ENCODE assay signal across 8 cellular contexts in genomic region chr12:8914716-8915526, GRCh38. TPM values are rescaled to one million over a fixed set of nuclear protein-coding genes. Genes with fewer than 3 reads are reported as not detected.
DNase-seq lines count a peak whose midpoint lies in the region; ATAC-seq, FAIRE-seq and TF ChIP-seq lines count a peak whose summit lies in the region.

No MANE protein-coding gene starts in this region.

- H3K36me3 ChIP-seq in KOPT-K1 (ENCODE audit: insufficient read depth, low read length) (peaks cover 17% of the 10 kb centered on the region), astrocyte (ENCODE audit: insufficient read depth, low read length) (no peaks in the 10 kb centered on the region), iPS DF 6.9 (ENCODE audit: control insufficient read depth, insufficient read depth, low read length) (peaks cover 16% of the 10 kb centered on the region; the same call in 1 of the 2 replicates)

- ATAC-seq in GM21717 (IDR thresholded peaks at IDR 0.05; ENCODE audit: unreplicated experiment): peak; percentile 79
- ATAC-seq in T-helper 17 cell: peak; percentile 86
- no peak for ATAC-seq in HG03469 (IDR thresholded peaks at IDR 0.05; ENCODE audit: unreplicated experiment)

- H3K4me3 ChIP-seq in astrocyte (ENCODE audit: insufficient read depth, low read depth, low read length) (peak overlapping the region; percentile 77), iPS DF 6.9 (ENCODE audit: low read length) (peak overlapping the region; percentile 80), skeletal muscle cell (ENCODE audit: low read depth, low read length) (peak overlapping the region; percentile 82)

- TF ChIP-seq CTCF in astrocyte (IDR thresholded peaks at IDR 0.05; ENCODE audit: insufficient read depth, low read depth, low read length): no peak

- peaks cover 30% of the 10 kb centered on the region for H3K79me2 ChIP-seq in astrocyte (ENCODE audit: insufficient read depth, low read length)

- H3K27ac Mint-ChIP-seq in T-helper 17 cell (no peak overlapping the region), astrocyte (ENCODE audit: unreplicated experiment) (no peak overlapping the region)

- H3K27me3 ChIP-seq in astrocyte (ENCODE audit: insufficient read depth, low read length) (no peaks in the 10 kb centered on the region), iPS DF 6.9 (ENCODE audit: control insufficient read depth, insufficient read depth, low read length) (no peaks in the 10 kb centered on the region)

- FAIRE-seq in astrocyte (lab: Jason Lieb, UNC): peak; percentile 52

- H3K9me3 ChIP-seq in KOPT-K1 (ENCODE audit: insufficient read depth, low read length, poor library complexity, severe bottlenecking) (no peaks in the 10 kb centered on the region), T-helper 17 cell (ENCODE audit: control insufficient read depth, low read length, poor library complexity, severe bottlenecking) (no peaks in the 10 kb centered on the region), astrocyte (ENCODE audit: insufficient read depth, low read depth, low read length) (no peaks in the 10 kb centered on the region), iPS DF 6.9 (ENCODE audit: control insufficient read depth, insufficient read depth, low read length) (no peaks in the 10 kb centered on the region)

- H3K9ac ChIP-seq in astrocyte (ENCODE audit: low read length): peak overlapping the region; percentile 72

- H3K4me1 Mint-ChIP-seq in T-helper 17 cell (peaks cover 19% of the 10 kb centered on the region), astrocyte (ENCODE audit: low read depth, unreplicated experiment) (peaks cover 16% of the 10 kb centered on the region)

- H3K36me3 Mint-ChIP-seq in T-helper 17 cell (ENCODE audit: low read depth) (no peaks in the 10 kb centered on the region), astrocyte (ENCODE audit: low read depth, unreplicated experiment) (peaks cover 4% of the 10 kb centered on the region)

- no peak overlapping the region for H3K4me3 Mint-ChIP-seq in T-helper 17 cell
- H3K4me3 Mint-ChIP-seq in astrocyte (ENCODE audit: unreplicated experiment): no peak overlapping the region

- no CpG with 5 or more reads among the region's 35 CpGs for WGBS in iPS DF 6.9 (ENCODE audit: insufficient coverage, insufficient read length)

- no peaks in the 10 kb centered on the region for H3K9me3 Mint-ChIP-seq in astrocyte (ENCODE audit: unreplicated experiment)

- peak overlapping the region; percentile 93 for H3K4me2 ChIP-seq in astrocyte (ENCODE audit: low read length)

- H3K27me3 Mint-ChIP-seq in T-helper 17 cell: no peaks in the 10 kb centered on the region
- no peaks in the 10 kb centered on the region for H3K27me3 Mint-ChIP-seq in astrocyte (ENCODE audit: low read depth, unreplicated experiment)

- H4K20me1 ChIP-seq in astrocyte (ENCODE audit: insufficient read depth, low read length): peaks cover 6% of the 10 kb centered on the region

- peak overlapping the region; percentile 68 for H3K27ac ChIP-seq in KOPT-K1 (ENCODE audit: low read depth, low read length, poor library complexity, severe bottlenecking)
- no peak overlapping the region for H3K27ac ChIP-seq in astrocyte (ENCODE audit: low read depth, low read length)
- peak overlapping the region; percentile 93 for H3K27ac ChIP-seq in iPS DF 6.9 (ENCODE audit: low read length)

- DNase-seq in DMS53 (lab: John Stamatoyannopoulos, UW): peak; percentile 94
- DNase-seq in T-helper 17 cell: peak; percentile 26 to 57 (median 56)
- DNase-seq in astrocyte (ENCODE audit: low read depth): peak; percentile 50
- no peak for DNase-seq in iPS DF 6.9 (ENCODE audit: low read depth, low spot score)
- no peak for DNase-seq in skeletal muscle cell (ENCODE audit: low read depth)

- peak overlapping the region; percentile 90 for H2AFZ ChIP-seq in astrocyte (ENCODE audit: low read depth, low read length)

- H3K4me1 ChIP-seq in astrocyte (ENCODE audit: insufficient read depth, low read length) (peaks cover 11% of the 10 kb centered on the region), iPS DF 6.9 (ENCODE audit: control insufficient read depth, insufficient read depth, low read length) (peaks cover 1% of the 10 kb centered on the region; the same call in 1 of the 2 replicates)

RNA-seq across cellular contexts. Expression of gene PHC1, which starts 0.6 kb away (rescaled TPM):
- 10 to 100 TPM; 52.7 to 54.1 TPM for total RNA-seq in T-helper 17 cell
- total RNA-seq in astrocyte: 34.7 and 35.4 TPM in 2 replicates

RNA-seq across cellular contexts. Expression of gene M6PR, which starts 34.5 kb away (rescaled TPM):
- 100 to 1,000 TPM; 185 to 188 TPM for total RNA-seq in T-helper 17 cell
- total RNA-seq in astrocyte: 159 and 166 TPM in 2 replicates

Comparison
In these comparisons a context has a peak if more than half of its experiments do, and no peak if none do; other contexts are left out.
1. DNase-seq: peak in DMS53 (single experiment), T-helper 17 cell (3 of 3) and astrocyte (single experiment); none in iPS DF 6.9 (single experiment) and skeletal muscle cell (single experiment).
2. Peak in every context shown above with its lines, with median percentiles within 50 percentile points of each other: H3K4me3 ChIP-seq.